In the genomic region with DNA sequence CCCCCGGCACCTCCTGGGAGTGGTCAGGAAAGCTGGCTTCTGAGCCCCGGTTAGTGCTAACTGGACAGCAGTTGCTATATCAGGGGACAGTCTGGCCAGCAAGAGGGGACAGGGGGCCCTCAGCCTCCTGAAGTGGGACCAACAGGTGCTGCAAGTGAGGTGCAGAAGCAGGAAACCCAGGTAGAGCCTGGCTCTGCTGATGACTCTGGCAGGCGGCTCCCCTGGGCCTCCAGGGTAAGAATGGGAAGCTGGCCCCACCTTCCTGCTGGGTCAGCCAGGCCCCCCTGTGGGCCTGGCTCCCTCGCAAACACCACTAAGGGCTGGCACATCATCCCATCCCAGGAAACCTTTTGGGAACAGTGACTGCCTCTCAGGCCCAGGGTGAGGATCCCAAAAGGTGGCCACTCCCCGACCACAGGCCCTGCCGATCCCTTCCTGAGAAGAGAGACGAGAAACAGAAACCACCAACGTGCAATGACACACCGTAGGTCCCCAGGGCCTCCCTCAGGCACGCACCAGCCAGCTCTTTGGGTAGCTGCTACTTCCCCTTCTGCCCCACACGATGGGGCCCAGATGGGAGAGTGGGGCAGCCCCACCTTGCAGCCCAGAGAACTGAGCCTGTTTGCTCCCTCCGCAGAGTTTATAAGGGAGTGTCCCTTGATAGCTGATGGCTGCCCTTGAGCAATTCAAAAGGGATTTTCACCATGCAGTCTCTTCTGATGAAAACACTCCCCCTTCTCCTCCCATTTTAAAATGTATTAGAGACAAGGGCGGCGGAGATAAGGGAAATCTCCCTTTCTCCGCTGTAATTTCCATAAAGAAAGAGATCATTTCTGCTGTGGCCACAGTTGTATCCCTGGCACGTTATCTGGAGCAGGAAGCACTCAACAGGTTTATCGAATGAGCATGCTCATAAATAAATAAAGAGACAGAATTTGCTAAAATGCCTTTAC, we compare ENCODE assay signal across 9 cellular contexts.
DNase-seq lines count a peak whose midpoint lies in the region; ATAC-seq, FAIRE-seq and TF ChIP-seq lines count a peak whose summit lies in the region.
"Had no signal": no experiment of that assay in that cellular context is flagged by ENCODE, and none has a peak within 500 bp of the region (broad histone marks: within the 10 kb centered on the region; RNA-seq: fewer than 3 reads in every experiment).

No MANE protein-coding gene starts in this region.

- ATAC-seq in HG02610 (IDR thresholded peaks at IDR 0.05; ENCODE audit: unreplicated experiment) (peak; percentile 88), psoas muscle (peak in 3 of 4 donors; percentile 29 to 38 (median 37)), aorta (ENCODE audit: low FRiP score) (peak; percentile 46)

- H3K9me1 ChIP-seq in endothelial cell of umbilical vein (replicated peaks; ENCODE audit: control insufficient read depth, extremely low read depth, insufficient read depth, low read length): no peaks in the 10 kb centered on the region

- H3K79me2 ChIP-seq in endothelial cell of umbilical vein (ENCODE audit: control insufficient read depth, insufficient read depth, low read length): no peaks in the 10 kb centered on the region

- H4K20me1 ChIP-seq in endothelial cell of umbilical vein (replicated peaks; ENCODE audit: control insufficient read depth, extremely low read depth, insufficient read depth, low read length): no peaks in the 10 kb centered on the region

- dilution Hi-C loops in endothelial cell of umbilical vein (cut with MboI; ENCODE audit: extremely low pct_ligation_motif_present, low sequenced_read_pairs): no loop called here

- H3K9me3 ChIP-seq in endothelial cell of umbilical vein (replicated peaks; ENCODE audit: control insufficient read depth, insufficient read depth, low read length): no peaks in the 10 kb centered on the region
- H3K9me3 ChIP-seq in psoas muscle: no peaks in the 10 kb centered on the region
- H3K9me3 ChIP-seq in aorta (ENCODE audit: control insufficient read depth, low read length): no peaks in the 10 kb centered on the region

- H3K4me3 ChIP-seq in endothelial cell of umbilical vein (replicated peaks in 1 of 3; ENCODE audit: insufficient read depth in 1 of 3, low read depth in 1 of 3, low read length in 3 of 3) (no peak overlapping the region), psoas muscle (peak overlapping the region; percentile 25), aorta (ENCODE audit: low read length in 2 of 2) (no peak overlapping the region)

- no peaks in the 10 kb centered on the region for H3K36me3 ChIP-seq in endothelial cell of umbilical vein (ENCODE audit: control insufficient read depth in 2 of 2, extremely low read depth in 1 of 2, insufficient read depth in 2 of 2, low read length in 2 of 2)
- no peaks in the 10 kb centered on the region for H3K36me3 ChIP-seq in psoas muscle (ENCODE audit: insufficient read depth in 1 of 2, low read depth in 1 of 2)
- H3K36me3 ChIP-seq in aorta (ENCODE audit: control insufficient read depth in 1 of 2, insufficient read depth in 2 of 2, low read length in 1 of 2): no peaks in the 10 kb centered on the region

- no peaks in the 10 kb centered on the region for H3K27me3 ChIP-seq in endothelial cell of umbilical vein (ENCODE audit: control insufficient read depth in 2 of 2, insufficient read depth in 2 of 2, low read length in 2 of 2)
- H3K27me3 ChIP-seq in psoas muscle (ENCODE audit: insufficient read depth in 3 of 3, low read length in 2 of 3): no peaks in the 10 kb centered on the region
- H3K27me3 ChIP-seq in aorta (ENCODE audit: control insufficient read depth in 1 of 2, insufficient read depth in 2 of 2, low read length in 1 of 2): no peaks in the 10 kb centered on the region

- TF ChIP-seq CTCF in GM13977 (IDR thresholded peaks at IDR 0.05; ENCODE audit: extremely low read depth, insufficient read depth, missing control alignments) (no peak), endothelial cell of umbilical vein (IDR thresholded peaks at IDR 0.05; ENCODE audit: extremely low read depth in 1 of 2, insufficient read depth in 1 of 2, low read depth in 1 of 2, low read length in 2 of 2) (no peak), psoas muscle (IDR thresholded peaks at IDR 0.05) (no peak)

- POLR2A ChIA-PET in endothelial cell of umbilical vein (lab: Charles Lee): no interaction called here

- intact Hi-C loops in endothelial cell of umbilical vein (cut with micrococcal nuclease): no loop called here
- intact Hi-C loops in psoas muscle (cut with DNase I): no loop called here
- intact Hi-C loops in aorta (cut with DNase I): no loop called here

- H2AFZ ChIP-seq in endothelial cell of umbilical vein (ENCODE audit: low read depth, low read length): no peak overlapping the region

- TF ChIP-seq POLR2A in endothelial cell of umbilical vein (IDR thresholded peaks at IDR 0.05; ENCODE audit: low read depth, low read length): no peak

- in situ Hi-C loops in GM13977 (cut with MboI; ENCODE audit: low pct_unique_long_range_greater_than_20kb, low sequenced_read_pairs, unreplicated experiment): loop anchor here (5.0 kb wide), 1 partner anchor 66 kb away; no protein-coding TSS in a partner anchor

- no TSS peak for BruUV-seq in endothelial cell of umbilical vein (replicated peaks; lab: Mats Ljungman, UMichigan)

- peak; percentile 85 for DNase-seq in GM13977 (ENCODE audit: low spot score)
- DNase-seq in NCI-H2171 (lab: John Stamatoyannopoulos, UW): peak; percentile 39
- DNase-seq in activated CD8-positive, alpha-beta memory T cell treated with anti-CD3 and anti-CD28 coated beads for 1 hour (ENCODE audit: extremely low read depth in 1 of 2, low read depth in 1 of 2): peak; percentile 42 to 51
- peak; percentile 21 for DNase-seq in endothelial cell of umbilical vein (ENCODE audit: low read depth, low spot score)
- DNase-seq in psoas muscle: peak; percentile 45 to 62
- DNase-seq in aorta: peak in 1 of 2 donors; percentile 73
- DNase-seq in HuH-7.5 (ENCODE audit: low spot score): no peak

- peaks cover 16% of the 10 kb centered on the region for H3K4me1 ChIP-seq in endothelial cell of umbilical vein (ENCODE audit: control insufficient read depth, extremely low read depth, insufficient read depth, low read length)
- peaks cover 14% of the 10 kb centered on the region for H3K4me1 ChIP-seq in psoas muscle
- H3K4me1 ChIP-seq in aorta (ENCODE audit: control insufficient read depth in 1 of 2, insufficient read depth in 2 of 2, low read length in 2 of 2): no peaks in the 10 kb centered on the region

- no peak overlapping the region for H3K4me2 ChIP-seq in endothelial cell of umbilical vein (ENCODE audit: insufficient read depth, low read length)

- CTCF ChIA-PET in endothelial cell of umbilical vein (lab: Charles Lee): interaction anchor here (0.6 to 3.1 kb wide), 5 partner anchors 12 to 666 kb away, joined by 3 to 19 read pairs (median 4); partner anchors contain the start of gene STK10

- WGBS in psoas muscle, 3 donors: 49 to 55% (median 52%) methylated on average over 17 of the region's 17 CpGs
- WGBS in aorta, 2 donors: 29% methylated on average over 17 of the region's 17 CpGs

- H3K9ac ChIP-seq in endothelial cell of umbilical vein (replicated peaks; ENCODE audit: extremely low read depth, insufficient read depth, low read length): no peak overlapping the region

- no peak for FAIRE-seq in endothelial cell of umbilical vein (lab: Jason Lieb, UNC)
- FAIRE-seq: endometrium had no signal

- H3K27ac ChIP-seq in endothelial cell of umbilical vein (ENCODE audit: insufficient read depth, low read depth, low read length) (no peak overlapping the region), psoas muscle (peak overlapping the region; percentile 9), aorta (ENCODE audit: low read depth in 1 of 2, low read length in 2 of 2) (no peak overlapping the region)

TF ChIP-seq in endothelial cell of umbilical vein, 7 proteins besides CTCF, POLR2A, EP300 and RAD21:
- TF ChIP-seq MYC (IDR thresholded peaks at IDR 0.05; ENCODE audit: low read depth, low read length) (no peak), MAX (IDR thresholded peaks at IDR 0.05; ENCODE audit: insufficient read depth, insufficient read length) (no peak), GATA2 (IDR thresholded peaks at IDR 0.05; ENCODE audit: insufficient read depth, insufficient read length, low read depth, low read length) (no peak), POLR2AphosphoS5 (IDR thresholded peaks at IDR 0.05; ENCODE audit: insufficient read depth, low read depth, low read length) (no peak), FOS (IDR thresholded peaks at IDR 0.05; ENCODE audit: borderline replicate concordance, insufficient read depth, low read length) (no peak), JUN (IDR thresholded peaks at IDR 0.05; ENCODE audit: borderline replicate concordance, insufficient read depth, insufficient read length, low read depth) (no peak), EZH2 (IDR thresholded peaks at IDR 0.05; ENCODE audit: borderline replicate concordance, low read depth, low read length, severe bottlenecking) (no peak)

Comparison
In these comparisons a context has a peak if more than half of its experiments do, and no peak if none do; other contexts are left out.
1. ATAC-seq: peak in every context shown above with its lines; median percentile 88 in HG02610; 46 in aorta; 37 in psoas muscle.